31 cellular contexts compared by ENCODE assay signal in the genomic region with DNA sequence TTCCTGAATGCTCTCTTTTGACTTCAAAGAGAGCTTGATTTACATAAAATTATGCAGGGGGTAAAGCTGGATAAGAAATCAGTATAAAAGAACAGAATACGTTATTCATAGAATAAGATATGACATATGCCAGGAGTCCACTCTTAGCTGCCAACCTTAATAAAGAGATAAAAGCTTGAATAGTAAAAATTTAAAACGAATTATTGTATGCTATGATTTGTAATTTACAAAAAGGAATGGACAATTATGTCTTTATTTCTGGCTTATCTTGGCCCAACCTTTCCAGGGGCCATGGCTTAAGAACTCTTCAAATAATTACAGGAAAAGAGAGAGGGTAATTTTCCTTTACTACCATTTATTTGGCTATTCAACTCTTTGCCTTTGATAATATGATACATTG.
"Had no signal": no experiment of that assay in that cellular context is flagged by ENCODE, and none has a peak within 500 bp of the region (broad histone marks: within the 10 kb centered on the region; RNA-seq: fewer than 3 reads in every experiment).

No MANE protein-coding gene starts in this region.

- FAIRE-seq: TTC549 had no signal

- H3K27ac ChIP-seq: adrenal gland, body of pancreas, brain microvascular endothelial cell, breast epithelium, VCaP had no signal

- DNase-seq: activated B cell treated with CpG ODN at 0.5 μM for 24 hours; activated CD4-positive, alpha-beta memory T cell treated with anti-CD3 and anti-CD28 coated beads for 36 hours; activated CD4-positive, alpha-beta T cell treated with anti-CD3 and anti-CD28 coated beads for 4 hours; activated CD4-positive, alpha-beta T cell treated with anti-CD3 and anti-CD28 coated beads, Interleukin-2, amount 10 ng/mL, durations not matched to agents 24 days and 14 days; activated CD4-positive, alpha-beta T cell treated with anti-CD3 and anti-CD28 coated beads, Interleukin-2, amount 50 U/mL, for 1 hour; activated CD4-positive, alpha-beta T cell treated with anti-CD3 and anti-CD28 coated beads, Interleukin-2, amount 50 U/mL, for 4 hours; activated CD4-positive, CD25-positive, alpha-beta regulatory T cell treated with anti-CD3 and anti-CD28 coated beads, Interleukin-2, amount 50 U/mL, for 72 hours; activated CD8-positive, alpha-beta memory T cell treated with anti-CD3 and anti-CD28 coated beads, Interleukin-2, amount 50 U/mL, for 4 hours; activated CD8-positive, alpha-beta T cell treated with anti-CD3 and anti-CD28 coated beads for 36 hours; activated effector memory CD4-positive, alpha-beta T cell treated with anti-CD3 and anti-CD28 coated beads, Interleukin-2, amount 50 U/mL, for 16 hours; activated gamma-delta T cell treated with Interleukin-2 at 50 U/mL for 16 hours; activated naive CD4-positive, alpha-beta T cell; activated naive CD4-positive, alpha-beta T cell treated with anti-CD3 and anti-CD28 coated beads for 36 hours; activated naive CD4-positive, alpha-beta T cell treated with anti-CD3 and anti-CD28 coated beads, Interleukin-2, amount 50 U/mL, for 16 hours; activated naive CD8-positive, alpha-beta T cell treated with anti-CD3 and anti-CD28 coated beads for 36 hours; activated T-cell treated with anti-CD3 and anti-CD28 coated beads for 4 hours; activated T-cell treated with anti-CD3 and anti-CD28 coated beads, Interleukin-2, amount 50 U/mL, for 1 hour; activated T-cell treated with anti-CD3 and anti-CD28 coated beads, Interleukin-2, amount 50 U/mL, for 4 hours; activated T-cell treated with anti-CD3 and anti-CD28 coated beads, Interleukin-2, amount 50 U/mL, for 72 hours; adrenal gland; amniotic stem cell; aorta; body of pancreas; brain microvascular endothelial cell; central memory CD4-positive, alpha-beta T cell; T-helper 1 cell; T-helper 2 cell; T-helper 9 cell had no signal

- H3K4me1 ChIP-seq: adrenal gland, body of pancreas, breast epithelium had no signal

- H3K27me3 ChIP-seq: adrenal gland, body of pancreas, brain microvascular endothelial cell had no signal

- H3K4me3 ChIP-seq: adrenal gland, body of pancreas, breast epithelium had no signal

- H3K9me3 ChIP-seq: adrenal gland, body of pancreas had no signal

- H3K36me3 ChIP-seq: adrenal gland, brain microvascular endothelial cell, breast epithelium had no signal
